In the genomic region with DNA sequence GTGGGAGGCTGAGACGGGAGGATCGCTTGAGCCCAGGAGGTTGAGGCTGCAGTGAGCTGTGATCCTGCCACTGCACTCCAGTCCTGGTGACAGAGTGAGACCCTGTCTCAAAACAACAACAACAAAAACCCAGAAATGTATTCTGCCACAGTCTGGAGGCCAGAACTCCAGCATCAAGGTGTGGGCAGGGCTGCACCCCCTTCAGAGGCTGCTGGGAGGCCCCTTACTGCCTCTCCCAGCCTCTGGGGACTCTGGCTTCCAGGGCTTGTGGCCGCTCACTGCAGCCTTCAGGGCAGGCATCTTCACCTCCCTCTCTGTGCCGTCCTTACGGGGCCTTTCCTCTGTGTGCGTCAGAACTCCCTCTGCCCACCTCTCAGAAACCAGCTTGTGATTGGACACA, we compare ENCODE assay signal across 2 cellular contexts.
TF ChIP-seq lines count a peak whose summit lies in the region.

No MANE protein-coding gene starts in this region.

TF ChIP-seq in WTC11, 78 proteins besides CTCF, POLR2A, EP300 and RAD21:
- TF ChIP-seq, protein P1, sequence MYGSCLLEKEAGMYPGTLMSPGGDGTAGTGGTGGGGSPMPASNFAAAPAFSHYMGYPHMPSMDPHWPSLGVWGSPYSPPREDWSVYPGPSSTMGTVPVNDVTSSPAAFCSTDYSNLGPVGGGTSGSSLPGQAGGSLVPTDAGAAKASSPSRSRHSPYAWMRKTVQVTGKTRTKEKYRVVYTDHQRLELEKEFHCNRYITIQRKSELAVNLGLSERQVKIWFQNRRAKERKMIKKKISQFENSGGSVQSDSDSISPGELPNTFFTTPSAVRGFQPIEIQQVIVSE (CRISPR knock-in tag; IDR thresholded peaks at IDR 0.05; ENCODE audit: borderline replicate concordance) = no peak
- TF ChIP-seq, protein P2, sequence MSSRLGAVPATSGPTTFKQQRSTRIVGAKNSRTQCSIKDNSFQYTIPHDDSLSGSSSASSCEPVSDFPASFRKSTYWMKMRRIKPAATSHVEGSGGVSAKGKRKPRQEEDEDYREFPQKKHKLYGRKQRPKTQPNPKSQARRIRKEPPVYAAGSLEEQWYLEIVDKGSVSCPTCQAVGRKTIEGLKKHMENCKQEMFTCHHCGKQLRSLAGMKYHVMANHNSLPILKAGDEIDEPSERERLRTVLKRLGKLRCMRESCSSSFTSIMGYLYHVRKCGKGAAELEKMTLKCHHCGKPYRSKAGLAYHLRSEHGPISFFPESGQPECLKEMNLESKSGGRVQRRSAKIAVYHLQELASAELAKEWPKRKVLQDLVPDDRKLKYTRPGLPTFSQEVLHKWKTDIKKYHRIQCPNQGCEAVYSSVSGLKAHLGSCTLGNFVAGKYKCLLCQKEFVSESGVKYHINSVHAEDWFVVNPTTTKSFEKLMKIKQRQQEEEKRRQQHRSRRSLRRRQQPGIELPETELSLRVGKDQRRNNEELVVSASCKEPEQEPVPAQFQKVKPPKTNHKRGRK (CRISPR knock-in tag; IDR thresholded peaks at IDR 0.05; ENCODE audit: borderline replicate concordance) = no peak
- TF ChIP-seq SP1 (CRISPR knock-in tag; conservative IDR thresholded peaks at IDR 0.05) = no peak
- no peak for TF ChIP-seq ZNF317 (CRISPR knock-in tag; IDR thresholded peaks at IDR 0.05; ENCODE audit: borderline replicate concordance, low read depth)
- no peak for TF ChIP-seq FOXJ3 (CRISPR knock-in tag; IDR thresholded peaks at IDR 0.05; ENCODE audit: borderline replicate concordance)
- no peak for TF ChIP-seq GRHL2 (CRISPR knock-in tag; IDR thresholded peaks at IDR 0.05; ENCODE audit: insufficient replicate concordance, severe bottlenecking)
- TF ChIP-seq CREB1 (CRISPR knock-in tag; IDR thresholded peaks at IDR 0.05) = no peak
- TF ChIP-seq, protein P3, sequence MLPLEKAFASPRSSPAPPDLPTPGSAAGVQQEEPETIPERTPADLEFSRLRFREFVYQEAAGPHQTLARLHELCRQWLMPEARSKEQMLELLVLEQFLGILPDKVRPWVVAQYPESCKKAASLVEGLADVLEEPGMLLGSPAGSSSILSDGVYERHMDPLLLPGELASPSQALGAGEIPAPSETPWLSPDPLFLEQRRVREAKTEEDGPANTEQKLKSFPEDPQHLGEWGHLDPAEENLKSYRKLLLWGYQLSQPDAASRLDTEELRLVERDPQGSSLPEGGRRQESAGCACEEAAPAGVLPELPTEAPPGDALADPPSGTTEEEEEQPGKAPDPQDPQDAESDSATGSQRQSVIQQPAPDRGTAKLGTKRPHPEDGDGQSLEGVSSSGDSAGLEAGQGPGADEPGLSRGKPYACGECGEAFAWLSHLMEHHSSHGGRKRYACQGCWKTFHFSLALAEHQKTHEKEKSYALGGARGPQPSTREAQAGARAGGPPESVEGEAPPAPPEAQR (CRISPR knock-in tag; IDR thresholded peaks at IDR 0.05) = no peak
TF ChIP-seq in WTC11: peak in this region for 0.

TF ChIP-seq in HepG2, 621 proteins besides CTCF, POLR2A, EP300 and RAD21 (continued from another document):
- TF ChIP-seq PRDM10 (CRISPR knock-in tag; IDR thresholded peaks at IDR 0.05; ENCODE audit: low read depth) = no peak
- TF ChIP-seq, protein P4, sequence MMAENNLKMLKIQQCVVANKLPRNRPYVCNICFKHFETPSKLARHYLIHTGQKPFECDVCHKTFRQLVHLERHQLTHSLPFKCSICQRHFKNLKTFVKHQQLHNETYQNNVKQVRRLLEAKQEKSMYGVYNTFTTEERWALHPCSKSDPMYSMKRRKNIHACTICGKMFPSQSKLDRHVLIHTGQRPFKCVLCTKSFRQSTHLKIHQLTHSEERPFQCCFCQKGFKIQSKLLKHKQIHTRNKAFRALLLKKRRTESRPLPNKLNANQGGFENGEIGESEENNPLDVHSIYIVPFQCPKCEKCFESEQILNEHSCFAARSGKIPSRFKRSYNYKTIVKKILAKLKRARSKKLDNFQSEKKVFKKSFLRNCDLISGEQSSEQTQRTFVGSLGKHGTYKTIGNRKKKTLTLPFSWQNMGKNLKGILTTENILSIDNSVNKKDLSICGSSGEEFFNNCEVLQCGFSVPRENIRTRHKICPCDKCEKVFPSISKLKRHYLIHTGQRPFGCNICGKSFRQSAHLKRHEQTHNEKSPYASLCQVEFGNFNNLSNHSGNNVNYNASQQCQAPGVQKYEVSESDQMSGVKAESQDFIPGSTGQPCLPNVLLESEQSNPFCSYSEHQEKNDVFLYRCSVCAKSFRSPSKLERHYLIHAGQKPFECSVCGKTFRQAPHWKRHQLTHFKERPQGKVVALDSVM (CRISPR knock-in tag; IDR thresholded peaks at IDR 0.05) = peak; percentile 79
- no peak for TF ChIP-seq GLMP (CRISPR knock-in tag; IDR thresholded peaks at IDR 0.05; ENCODE audit: borderline replicate concordance)
